2 cellular contexts compared by ENCODE assay signal in the genomic region with DNA sequence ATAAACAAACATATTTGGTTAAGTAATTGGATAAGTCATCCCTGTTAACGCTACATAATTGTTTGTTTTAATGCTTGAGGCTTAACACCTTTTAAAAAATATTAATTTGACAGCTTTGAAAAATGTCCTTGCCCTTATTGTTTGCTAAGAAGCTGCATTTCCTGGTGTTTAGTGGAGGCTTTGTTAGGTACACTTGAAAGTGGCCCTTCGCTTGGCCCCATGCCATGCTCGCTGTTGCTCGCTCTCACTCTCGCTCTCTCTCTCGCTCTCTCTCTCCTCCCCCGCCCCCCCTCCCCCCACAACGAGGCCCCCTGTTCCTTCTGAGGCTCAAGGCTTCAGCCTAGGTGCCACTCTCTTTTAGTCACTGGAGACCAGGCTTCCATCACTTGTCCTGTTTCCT.
TF ChIP-seq lines count a peak whose summit lies in the region.

No MANE protein-coding gene starts in this region.

TF ChIP-seq in A549, 52 proteins besides CTCF, POLR2A, EP300 and RAD21:
- TF ChIP-seq, protein P1, sequence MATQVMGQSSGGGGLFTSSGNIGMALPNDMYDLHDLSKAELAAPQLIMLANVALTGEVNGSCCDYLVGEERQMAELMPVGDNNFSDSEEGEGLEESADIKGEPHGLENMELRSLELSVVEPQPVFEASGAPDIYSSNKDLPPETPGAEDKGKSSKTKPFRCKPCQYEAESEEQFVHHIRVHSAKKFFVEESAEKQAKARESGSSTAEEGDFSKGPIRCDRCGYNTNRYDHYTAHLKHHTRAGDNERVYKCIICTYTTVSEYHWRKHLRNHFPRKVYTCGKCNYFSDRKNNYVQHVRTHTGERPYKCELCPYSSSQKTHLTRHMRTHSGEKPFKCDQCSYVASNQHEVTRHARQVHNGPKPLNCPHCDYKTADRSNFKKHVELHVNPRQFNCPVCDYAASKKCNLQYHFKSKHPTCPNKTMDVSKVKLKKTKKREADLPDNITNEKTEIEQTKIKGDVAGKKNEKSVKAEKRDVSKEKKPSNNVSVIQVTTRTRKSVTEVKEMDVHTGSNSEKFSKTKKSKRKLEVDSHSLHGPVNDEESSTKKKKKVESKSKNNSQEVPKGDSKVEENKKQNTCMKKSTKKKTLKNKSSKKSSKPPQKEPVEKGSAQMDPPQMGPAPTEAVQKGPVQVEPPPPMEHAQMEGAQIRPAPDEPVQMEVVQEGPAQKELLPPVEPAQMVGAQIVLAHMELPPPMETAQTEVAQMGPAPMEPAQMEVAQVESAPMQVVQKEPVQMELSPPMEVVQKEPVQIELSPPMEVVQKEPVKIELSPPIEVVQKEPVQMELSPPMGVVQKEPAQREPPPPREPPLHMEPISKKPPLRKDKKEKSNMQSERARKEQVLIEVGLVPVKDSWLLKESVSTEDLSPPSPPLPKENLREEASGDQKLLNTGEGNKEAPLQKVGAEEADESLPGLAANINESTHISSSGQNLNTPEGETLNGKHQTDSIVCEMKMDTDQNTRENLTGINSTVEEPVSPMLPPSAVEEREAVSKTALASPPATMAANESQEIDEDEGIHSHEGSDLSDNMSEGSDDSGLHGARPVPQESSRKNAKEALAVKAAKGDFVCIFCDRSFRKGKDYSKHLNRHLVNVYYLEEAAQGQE (IDR thresholded peaks at IDR 0.05), result no peak
- TF ChIP-seq NR3C1 (IDR thresholded peaks at IDR 0.05), result no peak
- TF ChIP-seq EHMT2 (IDR thresholded peaks at IDR 0.05; ENCODE audit: low read depth), result no peak
- TF ChIP-seq EHF (CRISPR knock-in tag; IDR thresholded peaks at IDR 0.05), result no peak
- TF ChIP-seq, protein P2, sequence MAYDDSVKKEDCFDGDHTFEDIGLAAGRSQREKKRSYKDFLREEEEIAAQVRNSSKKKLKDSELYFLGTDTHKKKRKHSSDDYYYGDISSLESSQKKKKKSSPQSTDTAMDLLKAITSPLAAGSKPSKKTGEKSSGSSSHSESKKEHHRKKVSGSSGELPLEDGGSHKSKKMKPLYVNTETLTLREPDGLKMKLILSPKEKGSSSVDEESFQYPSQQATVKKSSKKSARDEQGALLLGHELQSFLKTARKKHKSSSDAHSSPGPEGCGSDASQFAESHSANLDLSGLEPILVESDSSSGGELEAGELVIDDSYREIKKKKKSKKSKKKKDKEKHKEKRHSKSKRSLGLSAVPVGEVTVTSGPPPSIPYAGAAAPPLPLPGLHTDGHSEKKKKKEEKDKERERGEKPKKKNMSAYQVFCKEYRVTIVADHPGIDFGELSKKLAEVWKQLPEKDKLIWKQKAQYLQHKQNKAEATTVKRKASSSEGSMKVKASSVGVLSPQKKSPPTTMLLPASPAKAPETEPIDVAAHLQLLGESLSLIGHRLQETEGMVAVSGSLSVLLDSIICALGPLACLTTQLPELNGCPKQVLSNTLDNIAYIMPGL (CRISPR knock-in tag; IDR thresholded peaks at IDR 0.05; ENCODE audit: borderline replicate concordance), result no peak
- TF ChIP-seq RCOR1 (IDR thresholded peaks at IDR 0.05; ENCODE audit: low read depth, low read length), result no peak
- TF ChIP-seq CHD4 (IDR thresholded peaks at IDR 0.05; ENCODE audit: borderline replicate concordance), result no peak
- no peak for TF ChIP-seq CBX2 (IDR thresholded peaks at IDR 0.05; ENCODE audit: borderline replicate concordance, low read depth)
- no peak for TF ChIP-seq NPAS2 (CRISPR knock-in tag; IDR thresholded peaks at IDR 0.05; ENCODE audit: borderline replicate concordance)
- TF ChIP-seq GATA3 (IDR thresholded peaks at IDR 0.05; ENCODE audit: borderline replicate concordance), result no peak
- TF ChIP-seq, protein P3, sequence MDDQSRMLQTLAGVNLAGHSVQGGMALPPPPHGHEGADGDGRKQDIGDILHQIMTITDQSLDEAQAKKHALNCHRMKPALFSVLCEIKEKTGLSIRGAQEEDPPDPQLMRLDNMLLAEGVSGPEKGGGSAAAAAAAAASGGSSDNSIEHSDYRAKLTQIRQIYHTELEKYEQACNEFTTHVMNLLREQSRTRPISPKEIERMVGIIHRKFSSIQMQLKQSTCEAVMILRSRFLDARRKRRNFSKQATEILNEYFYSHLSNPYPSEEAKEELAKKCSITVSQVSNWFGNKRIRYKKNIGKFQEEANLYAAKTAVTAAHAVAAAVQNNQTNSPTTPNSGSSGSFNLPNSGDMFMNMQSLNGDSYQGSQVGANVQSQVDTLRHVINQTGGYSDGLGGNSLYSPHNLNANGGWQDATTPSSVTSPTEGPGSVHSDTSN (IDR thresholded peaks at IDR 0.05), result no peak
- TF ChIP-seq, protein P4, sequence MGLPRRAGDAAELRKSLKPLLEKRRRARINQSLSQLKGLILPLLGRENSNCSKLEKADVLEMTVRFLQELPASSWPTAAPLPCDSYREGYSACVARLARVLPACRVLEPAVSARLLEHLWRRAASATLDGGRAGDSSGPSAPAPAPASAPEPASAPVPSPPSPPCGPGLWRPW (IDR thresholded peaks at IDR 0.05), result no peak
- no peak for TF ChIP-seq POLR2AphosphoS2 (conservative IDR thresholded peaks at IDR 0.05; ENCODE audit: low read length)
- TF ChIP-seq MAZ (IDR thresholded peaks at IDR 0.05; ENCODE audit: borderline replicate concordance, low read depth, low read length), result no peak
- TF ChIP-seq ESRRA (IDR thresholded peaks at IDR 0.05; ENCODE audit: borderline replicate concordance, low read length), result no peak

TF ChIP-seq in IMR-90, 13 proteins besides CTCF, POLR2A, EP300 and RAD21:
- TF ChIP-seq, protein P5, sequence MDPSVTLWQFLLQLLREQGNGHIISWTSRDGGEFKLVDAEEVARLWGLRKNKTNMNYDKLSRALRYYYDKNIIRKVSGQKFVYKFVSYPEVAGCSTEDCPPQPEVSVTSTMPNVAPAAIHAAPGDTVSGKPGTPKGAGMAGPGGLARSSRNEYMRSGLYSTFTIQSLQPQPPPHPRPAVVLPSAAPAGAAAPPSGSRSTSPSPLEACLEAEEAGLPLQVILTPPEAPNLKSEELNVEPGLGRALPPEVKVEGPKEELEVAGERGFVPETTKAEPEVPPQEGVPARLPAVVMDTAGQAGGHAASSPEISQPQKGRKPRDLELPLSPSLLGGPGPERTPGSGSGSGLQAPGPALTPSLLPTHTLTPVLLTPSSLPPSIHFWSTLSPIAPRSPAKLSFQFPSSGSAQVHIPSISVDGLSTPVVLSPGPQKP (IDR thresholded peaks at IDR 0.05; ENCODE audit: borderline replicate concordance, low read depth, low read length), result no peak
- TF ChIP-seq RFX5 (IDR thresholded peaks at IDR 0.05; ENCODE audit: low read depth, low read length) (no peak), RCOR1 (IDR thresholded peaks at IDR 0.05; ENCODE audit: insufficient replicate concordance, low read length) (no peak), SMC3 (IDR thresholded peaks at IDR 0.05; ENCODE audit: low read depth, low read length) (no peak), FOS (IDR thresholded peaks at IDR 0.05; ENCODE audit: low read depth, low read length) (no peak), MAZ (IDR thresholded peaks at IDR 0.05; ENCODE audit: borderline replicate concordance, low read depth, low read length) (no peak)
